Comparison of ENCODE assay signal across 24 cellular contexts in the genomic region with DNA sequence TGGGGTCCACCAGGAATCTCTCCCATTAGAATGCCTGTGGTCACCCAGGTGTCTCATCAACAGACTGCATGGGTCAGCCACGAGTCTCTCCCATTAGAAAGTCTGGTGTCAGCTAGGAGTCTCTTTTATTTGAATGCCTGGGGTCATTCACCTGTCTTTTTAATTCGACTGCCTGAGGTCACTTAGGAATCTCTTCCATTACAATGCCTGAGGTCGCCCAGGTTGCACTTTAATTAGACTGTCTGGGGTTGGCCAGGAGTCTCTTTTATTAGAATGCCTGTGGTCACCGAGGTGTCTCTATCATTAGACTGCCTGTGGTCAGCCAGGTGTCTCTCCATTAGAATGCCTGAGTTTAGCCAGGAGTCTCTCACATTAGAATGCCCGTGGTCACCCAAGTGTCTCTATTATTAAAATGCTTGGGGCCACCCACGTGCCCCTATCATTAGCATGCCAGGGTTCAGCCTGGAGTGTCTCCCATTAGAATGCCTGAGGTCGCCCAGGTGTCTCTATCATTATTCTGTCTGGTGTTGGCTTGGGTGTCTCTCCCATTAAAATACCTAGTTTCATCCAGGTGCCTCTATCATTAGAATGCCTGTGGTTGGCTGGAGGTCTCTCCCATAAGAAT.
"Had no signal": no experiment of that assay in that cellular context is flagged by ENCODE, and none has a peak within 500 bp of the region (broad histone marks: within the 10 kb centered on the region; RNA-seq: fewer than 3 reads in every experiment).

No MANE protein-coding gene starts in this region.

- DNase-seq: activated B cell treated with CpG ODN at 0.5 μM for 24 hours; activated CD4-positive, alpha-beta T cell treated with anti-CD3 and anti-CD28 coated beads, Interleukin-2, amount 50 U/mL, for 1 hour; activated CD8-positive, alpha-beta T cell treated with anti-CD3 and anti-CD28 coated beads for 36 hours; activated naive CD4-positive, alpha-beta T cell; activated T-cell treated with anti-CD3 and anti-CD28 coated beads, Interleukin-2, amount 50 U/mL, for 4 hours; dorsolateral prefrontal cortex; effector memory CD8-positive, alpha-beta T cell; hippocampal formation; kidney; left lung; naive thymus-derived CD8-positive, alpha-beta T cell; nucleus accumbens; psoas muscle; stimulated activated CD4-positive, alpha-beta T cell treated with anti-CD3 and anti-CD28 coated beads, Interleukin-1b, Interleukin-23, amount 100 ng/mL, for 48 hours; stimulated activated CD4-positive, alpha-beta T cell treated with anti-CD3 and anti-CD28 coated beads, Interleukin-4, amount 100 ng/mL, for 4 hours; stimulated activated CD8-positive, alpha-beta memory T cell treated with anti-CD3 and anti-CD28 coated beads, Interleukin-4, amount 100 ng/mL, for 48 hours; stimulated activated naive CD8-positive, alpha-beta T cell treated with anti-CD3 and anti-CD28 coated beads, Interleukin-15, amount 100 ng/mL, for 72 hours; substantia nigra; T-helper 1 cell; upper lobe of right lung had no signal

- ATAC-seq: activated CD8-positive, alpha-beta T cell treated with anti-CD3 and anti-CD28 coated beads for 36 hours; activated naive CD4-positive, alpha-beta T cell treated with anti-CD3 and anti-CD28 coated beads, Interleukin-2, amount 50 U/mL, for 72 hours; activated T-cell treated with anti-CD3 and anti-CD28 coated beads, Interleukin-2, amount 50 U/mL, for 4 hours; activated T-helper 17 cell treated with anti-CD3 and anti-CD28 coated beads, Interleukin-2, amount 50 U/mL, for 72 hours; effector memory CD8-positive, alpha-beta T cell; gastroesophageal sphincter; left lung; naive thymus-derived CD8-positive, alpha-beta T cell; psoas muscle; stimulated activated memory B cell treated with anti-CD40 and anti-IgM and Interleukin-4, amounts not matched to agents 10 μg/mL and 1 μg/mL and 100 μg/mL, for 72 hours; stimulated activated naive CD8-positive, alpha-beta T cell treated with anti-CD3 and anti-CD28 coated beads, Interleukin-15, amount 100 ng/mL, for 72 hours; upper lobe of right lung had no signal
